In genomic region chr14:75832621-75833297, GRCh38 we compare ENCODE assay signal across 9 cellular contexts.
DNase-seq lines count a peak whose midpoint lies in the region; ATAC-seq, FAIRE-seq and TF ChIP-seq lines count a peak whose summit lies in the region.
"Had no signal": no experiment of that assay in that cellular context is flagged by ENCODE, and none has a peak within 500 bp of the region (broad histone marks: within the 10 kb centered on the region; RNA-seq: fewer than 3 reads in every experiment).

No MANE protein-coding gene starts in this region.

- H3K4me3 ChIP-seq in bronchial epithelial cell (ENCODE audit: low read depth, low read length) (no peak overlapping the region), muscle layer of duodenum (ENCODE audit: low read depth in 1 of 2, low read length in 2 of 2) (no peak overlapping the region)

- H3K36me3 ChIP-seq in bronchial epithelial cell (ENCODE audit: control insufficient read depth, insufficient read depth, low read length) (no peaks in the 10 kb centered on the region), muscle layer of duodenum (ENCODE audit: control insufficient read depth in 1 of 2, insufficient read depth in 2 of 2, low read length in 2 of 2) (no peaks in the 10 kb centered on the region)

- TF ChIP-seq CTCF in C4-2B (conservative IDR thresholded peaks at IDR 0.05): no peak
- no peak for TF ChIP-seq CTCF in bronchial epithelial cell (IDR thresholded peaks at IDR 0.05; ENCODE audit: insufficient read depth, low read length, severe bottlenecking)

- ATAC-seq in GM18519 (IDR thresholded peaks at IDR 0.05; ENCODE audit: low FRiP score, unreplicated experiment): no peak
- ATAC-seq in HG03159 (IDR thresholded peaks at IDR 0.05; ENCODE audit: unreplicated experiment): no peak

- DNase-seq in NCI-H146 (lab: John Stamatoyannopoulos, UW): peak; percentile 76
- DNase-seq in bronchial epithelial cell (ENCODE audit: low read depth): peak; percentile 74
- DNase-seq in NOMO-1 treated with DMSO at 0.1 percent for 48 hours (lab: John Stamatoyannopoulos, UW; ENCODE audit: unreplicated experiment): no peak
- DNase-seq in activated naive CD4-positive, alpha-beta T cell treated with anti-CD3 and anti-CD28 coated beads, Interleukin-2, amount 50 U/mL, for 16 hours: no peak
- DNase-seq: NCI-H2227 treated with DMSO at 0.1 percent for 48 hours had no signal

- H3K27ac ChIP-seq in C4-2B (peak overlapping the region; percentile 95), muscle layer of duodenum (ENCODE audit: low read length) (peak overlapping the region; percentile 39)

- H3K4me1 ChIP-seq in muscle layer of duodenum (ENCODE audit: control insufficient read depth in 1 of 2, insufficient read depth in 2 of 2, low read length in 2 of 2): no peaks in the 10 kb centered on the region

- no peaks in the 10 kb centered on the region for H3K9me3 ChIP-seq in muscle layer of duodenum (ENCODE audit: control insufficient read depth in 1 of 2, low read length in 2 of 2)

- no peak for FAIRE-seq in bronchial epithelial cell (lab: Jason Lieb, UNC)

- H3K27me3 ChIP-seq in bronchial epithelial cell (ENCODE audit: control insufficient read depth, insufficient read depth, low read length) (no peaks in the 10 kb centered on the region), muscle layer of duodenum (ENCODE audit: low read depth, low read length) (no peaks in the 10 kb centered on the region)

Comparison
In these comparisons a context has a peak if more than half of its experiments do, and no peak if none do; other contexts are left out.
1. DNase-seq: peak in NCI-H146 (single experiment) and bronchial epithelial cell (single experiment); none in NOMO-1 treated with DMSO at 0.1 percent for 48 hours (single experiment) and activated naive CD4-positive, alpha-beta T cell treated with anti-CD3 and anti-CD28 coated beads, Interleukin-2, amount 50 U/mL, for 16 hours (single experiment).